Comparison of ENCODE assay signal across 8 cellular contexts in the genomic region with DNA sequence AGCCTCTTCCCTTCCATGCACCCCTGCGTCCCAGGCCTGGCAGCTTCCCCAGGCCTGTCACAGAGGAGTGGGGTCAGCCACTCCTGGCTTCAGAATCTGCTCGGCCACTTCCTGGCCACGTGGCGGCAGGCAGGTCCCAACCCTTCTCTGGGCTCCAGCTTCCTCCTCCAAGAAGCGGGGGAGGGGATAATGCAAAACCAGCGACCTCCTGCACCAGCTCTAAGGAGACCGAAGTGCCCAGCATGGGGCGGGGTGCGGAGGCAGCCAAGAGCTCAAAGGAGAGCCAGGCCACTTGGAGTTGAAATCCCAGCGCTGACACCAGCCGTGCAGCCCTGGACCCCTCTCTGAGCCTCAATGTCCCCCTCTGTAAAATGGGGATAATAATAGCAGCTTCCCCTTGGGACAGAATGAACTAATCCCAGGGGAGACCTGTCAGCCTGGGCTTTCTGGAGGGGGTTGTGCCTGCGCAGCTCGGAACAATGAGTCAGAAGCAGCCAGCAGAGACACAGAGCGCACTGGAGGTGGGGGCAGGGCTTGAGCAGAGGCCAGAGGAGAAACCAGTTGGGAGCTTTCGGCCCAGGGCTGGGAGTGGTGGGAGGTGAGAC. TPM values are rescaled to one million over a fixed set of nuclear protein-coding genes. Genes with fewer than 3 reads are reported as not detected.
DNase-seq lines count a peak whose midpoint lies in the region; ATAC-seq, FAIRE-seq and TF ChIP-seq lines count a peak whose summit lies in the region.

No MANE protein-coding gene starts in this region.

- no peaks in the 10 kb centered on the region for H3K27me3 ChIP-seq in GM06990 (replicated peaks; ENCODE audit: control insufficient read depth, insufficient read depth, low read length)

- no peak for ATAC-seq in GM21737 (IDR thresholded peaks at IDR 0.05; ENCODE audit: unreplicated experiment)

- H3K36me3 ChIP-seq in GM06990 (ENCODE audit: control insufficient read depth, insufficient read depth, low read length), result no peaks in the 10 kb centered on the region

- no peak overlapping the region for H3K4me3 ChIP-seq in GM06990 (replicated peaks; ENCODE audit: low read depth, low read length)

- H3K27ac ChIP-seq in epithelial cell of prostate, result peak overlapping the region; percentile 60

- H3K27me3 Mint-ChIP-seq in mesothelial cell of epicardium (ENCODE audit: low read depth), result no peaks in the 10 kb centered on the region
- no peaks in the 10 kb centered on the region for H3K27me3 Mint-ChIP-seq in activated naive CD8-positive, alpha-beta T cell treated with anti-CD3 and anti-CD28 coated beads for 36 hours

- H3K27ac Mint-ChIP-seq in mesothelial cell of epicardium, result peak overlapping the region; percentile 77
- H3K27ac Mint-ChIP-seq in activated naive CD8-positive, alpha-beta T cell treated with anti-CD3 and anti-CD28 coated beads for 36 hours, result no peak overlapping the region

- no peak overlapping the region for H3K4me3 Mint-ChIP-seq in mesothelial cell of epicardium
- H3K4me3 Mint-ChIP-seq in activated naive CD8-positive, alpha-beta T cell treated with anti-CD3 and anti-CD28 coated beads for 36 hours, result no peak overlapping the region

- no peaks in the 10 kb centered on the region for H3K9me3 Mint-ChIP-seq in mesothelial cell of epicardium
- no peaks in the 10 kb centered on the region for H3K9me3 Mint-ChIP-seq in activated naive CD8-positive, alpha-beta T cell treated with anti-CD3 and anti-CD28 coated beads for 36 hours

- peak; percentile 35 for DNase-seq in GM06990 (ENCODE audit: extremely low read depth, insufficient read length)
- peak; percentile 44 for DNase-seq in epithelial cell of prostate (ENCODE audit: low read depth, low spot score)
- DNase-seq in mesothelial cell of epicardium (ENCODE audit: low spot score in 2 of 2, unreplicated experiment in 2 of 2), result no peak
- peak; percentile 98 for DNase-seq in urothelium cell line (ENCODE audit: low spot score)
- no peak for DNase-seq in NCI-H146 (lab: John Stamatoyannopoulos, UW)
- no peak for DNase-seq in activated naive CD8-positive, alpha-beta T cell treated with anti-CD3 and anti-CD28 coated beads for 36 hours

- H3K36me3 Mint-ChIP-seq in mesothelial cell of epicardium, result no peaks in the 10 kb centered on the region
- peaks cover 2% of the 10 kb centered on the region for H3K36me3 Mint-ChIP-seq in activated naive CD8-positive, alpha-beta T cell treated with anti-CD3 and anti-CD28 coated beads for 36 hours

- H3K4me1 Mint-ChIP-seq in mesothelial cell of epicardium, result peaks cover 17% of the 10 kb centered on the region
- no peaks in the 10 kb centered on the region for H3K4me1 Mint-ChIP-seq in activated naive CD8-positive, alpha-beta T cell treated with anti-CD3 and anti-CD28 coated beads for 36 hours

- no peak for TF ChIP-seq CTCF in GM06990 (IDR thresholded peaks at IDR 0.05; ENCODE audit: insufficient read depth, low read length, poor library complexity, severe bottlenecking)
- TF ChIP-seq CTCF in mesothelial cell of epicardium (IDR thresholded peaks at IDR 0.05; ENCODE audit: unreplicated experiment), result no peak

- peak; percentile 71 for FAIRE-seq in urothelium cell line (lab: Jason Lieb, UNC)

TF ChIP-seq in PFSK-1, 5 proteins besides CTCF, POLR2A, EP300 and RAD21:
- TF ChIP-seq, protein P1, sequence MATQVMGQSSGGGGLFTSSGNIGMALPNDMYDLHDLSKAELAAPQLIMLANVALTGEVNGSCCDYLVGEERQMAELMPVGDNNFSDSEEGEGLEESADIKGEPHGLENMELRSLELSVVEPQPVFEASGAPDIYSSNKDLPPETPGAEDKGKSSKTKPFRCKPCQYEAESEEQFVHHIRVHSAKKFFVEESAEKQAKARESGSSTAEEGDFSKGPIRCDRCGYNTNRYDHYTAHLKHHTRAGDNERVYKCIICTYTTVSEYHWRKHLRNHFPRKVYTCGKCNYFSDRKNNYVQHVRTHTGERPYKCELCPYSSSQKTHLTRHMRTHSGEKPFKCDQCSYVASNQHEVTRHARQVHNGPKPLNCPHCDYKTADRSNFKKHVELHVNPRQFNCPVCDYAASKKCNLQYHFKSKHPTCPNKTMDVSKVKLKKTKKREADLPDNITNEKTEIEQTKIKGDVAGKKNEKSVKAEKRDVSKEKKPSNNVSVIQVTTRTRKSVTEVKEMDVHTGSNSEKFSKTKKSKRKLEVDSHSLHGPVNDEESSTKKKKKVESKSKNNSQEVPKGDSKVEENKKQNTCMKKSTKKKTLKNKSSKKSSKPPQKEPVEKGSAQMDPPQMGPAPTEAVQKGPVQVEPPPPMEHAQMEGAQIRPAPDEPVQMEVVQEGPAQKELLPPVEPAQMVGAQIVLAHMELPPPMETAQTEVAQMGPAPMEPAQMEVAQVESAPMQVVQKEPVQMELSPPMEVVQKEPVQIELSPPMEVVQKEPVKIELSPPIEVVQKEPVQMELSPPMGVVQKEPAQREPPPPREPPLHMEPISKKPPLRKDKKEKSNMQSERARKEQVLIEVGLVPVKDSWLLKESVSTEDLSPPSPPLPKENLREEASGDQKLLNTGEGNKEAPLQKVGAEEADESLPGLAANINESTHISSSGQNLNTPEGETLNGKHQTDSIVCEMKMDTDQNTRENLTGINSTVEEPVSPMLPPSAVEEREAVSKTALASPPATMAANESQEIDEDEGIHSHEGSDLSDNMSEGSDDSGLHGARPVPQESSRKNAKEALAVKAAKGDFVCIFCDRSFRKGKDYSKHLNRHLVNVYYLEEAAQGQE (IDR thresholded peaks at IDR 0.05; ENCODE audit: insufficient read depth in 1 of 2, low read depth in 2 of 2, low read length in 2 of 2), result no peak
- TF ChIP-seq POLR2AphosphoS5 (IDR thresholded peaks at IDR 0.05; ENCODE audit: low read depth, low read length) (no peak), SIN3A (IDR thresholded peaks at IDR 0.05; ENCODE audit: borderline replicate concordance, insufficient read depth, low read length) (no peak), FOXP2 (optimal IDR thresholded peaks at IDR 0.05; ENCODE audit: borderline replicate concordance, extremely low read depth, extremely low read length, insufficient read depth) (peak; percentile 46)

RNA-seq across cellular contexts. Expression of a gene that starts 22.8 kb away (rescaled TPM):
- 13.6 TPM for polyA plus RNA-seq in PFSK-1 (2012; ENCODE audit: insufficient read length, low read depth)
- total RNA-seq in mesothelial cell of epicardium, result 69.3 to 75.6 TPM (median 74.3 TPM) in 3 replicates
- total RNA-seq in activated naive CD8-positive, alpha-beta T cell treated with anti-CD3 and anti-CD28 coated beads for 36 hours, result 10 to 100 TPM; 19.3 TPM

RNA-seq across cellular contexts. Expression of a gene that starts 49.6 kb away (rescaled TPM):
- 1.2 TPM for polyA plus RNA-seq in PFSK-1 (2012; ENCODE audit: insufficient read length, low read depth)
- 0.14 to 0.60 TPM (median 0.18 TPM) in 3 replicates for total RNA-seq in mesothelial cell of epicardium
- not detected for total RNA-seq in activated naive CD8-positive, alpha-beta T cell treated with anti-CD3 and anti-CD28 coated beads for 36 hours

RNA-seq across cellular contexts. Expression of a gene that starts 50.0 kb away (rescaled TPM):
- not detected for polyA plus RNA-seq in PFSK-1 (2012; ENCODE audit: insufficient read length, low read depth)
- total RNA-seq in mesothelial cell of epicardium, result 0.07 to 0.33 TPM (median 0.09 TPM) in 3 replicates
- not detected for total RNA-seq in activated naive CD8-positive, alpha-beta T cell treated with anti-CD3 and anti-CD28 coated beads for 36 hours

Comparison
In these comparisons a context has a peak if more than half of its experiments do, and no peak if none do; other contexts are left out.
1. DNase-seq: peak in GM06990 (single experiment), epithelial cell of prostate (single experiment) and urothelium cell line (single experiment); none in mesothelial cell of epicardium (0 of 2), NCI-H146 (single experiment) and activated naive CD8-positive, alpha-beta T cell treated with anti-CD3 and anti-CD28 coated beads for 36 hours (single experiment).